8 cellular contexts compared by ENCODE assay signal in genomic region chr1:211323156-211324063, GRCh38. TPM values are rescaled to one million over a fixed set of nuclear protein-coding genes. Genes with fewer than 3 reads are reported as not detected.
DNase-seq lines count a peak whose midpoint lies in the region; ATAC-seq and TF ChIP-seq lines count a peak whose summit lies in the region.

No MANE protein-coding gene starts in this region.

- H3K4me3 ChIP-seq in OCI-LY1 (ENCODE audit: low read depth, low read length, poor library complexity, severe bottlenecking): no peak overlapping the region
- no peak overlapping the region for H3K4me3 ChIP-seq in foreskin fibroblast (ENCODE audit: low read depth in 1 of 2, low read length in 2 of 2)
- no peak overlapping the region for H3K4me3 ChIP-seq in prostate gland

- H3K79me2 ChIP-seq in OCI-LY1 (ENCODE audit: insufficient read depth, low read length): peaks cover 6% of the 10 kb centered on the region; the same call in 1 of the 2 replicates

- peak; percentile 47 for ATAC-seq in GM21515 (IDR thresholded peaks at IDR 0.05; ENCODE audit: unreplicated experiment)

- WGBS in prostate gland: 27% methylated on average over 9 of the region's 9 CpGs

- no peaks in the 10 kb centered on the region for H4K20me1 ChIP-seq in OCI-LY1 (ENCODE audit: insufficient read depth, low read length)

- no peaks in the 10 kb centered on the region for H3K9me2 ChIP-seq in OCI-LY1 (ENCODE audit: low read depth, low read length)

- no peaks in the 10 kb centered on the region for H3F3A ChIP-seq in OCI-LY1 (ENCODE audit: insufficient read depth, low read length)

- no peaks in the 10 kb centered on the region for H3K36me3 ChIP-seq in OCI-LY1 (ENCODE audit: insufficient read depth, low read length)
- no peaks in the 10 kb centered on the region for H3K36me3 ChIP-seq in prostate gland

- DNase-seq in Daoy (ENCODE audit: low read depth): peak; percentile 64
- peak; percentile 75 for DNase-seq in HuH-7 (ENCODE audit: low spot score)
- peak; percentile 67 to 75 for DNase-seq in activated T-cell treated with anti-CD3 and anti-CD28 coated beads, Interleukin-2, amount 50 U/mL, for 48 hours
- peak; percentile 56 to 83 for DNase-seq in foreskin fibroblast
- peak; percentile 54 for DNase-seq in prostate gland (ENCODE audit: low spot score)
- DNase-seq in HPDE6-E6E7 (ENCODE audit: extremely low spot score): no peak

- H3K27ac ChIP-seq in OCI-LY1 (ENCODE audit: low read depth, low read length, poor library complexity, severe bottlenecking) (no peak overlapping the region), prostate gland (no peak overlapping the region)

- no peak overlapping the region for H2AFZ ChIP-seq in OCI-LY1 (ENCODE audit: low read length)

- TF ChIP-seq POLR2A in prostate gland (IDR thresholded peaks at IDR 0.05): no peak

- H3K9me3 ChIP-seq in OCI-LY1 (ENCODE audit: low read length) (no peaks in the 10 kb centered on the region), prostate gland (no peaks in the 10 kb centered on the region)

- H3K4me1 ChIP-seq in OCI-LY1 (ENCODE audit: insufficient read depth, low read length, severe bottlenecking) (peaks cover 23% of the 10 kb centered on the region), prostate gland (replicated peaks) (no peaks in the 10 kb centered on the region)

- no peak overlapping the region for H3K4me2 ChIP-seq in OCI-LY1 (ENCODE audit: low read length)

- no peak overlapping the region for H3K9ac ChIP-seq in OCI-LY1 (ENCODE audit: low read length)

- intact Hi-C loops in prostate gland (cut with DNase I): loop anchor here (10.0 kb wide), 2 partner anchors 191 to 331 kb away; no protein-coding TSS in a partner anchor

- peak; percentile 96 for TF ChIP-seq CTCF in OCI-LY1 (IDR thresholded peaks at IDR 0.05; ENCODE audit: low read length)
- TF ChIP-seq CTCF in foreskin fibroblast (IDR thresholded peaks at IDR 0.05; ENCODE audit: low read depth, low read length): peak; percentile 89
- peak; percentile 40 to 81 (median 68) for TF ChIP-seq CTCF in prostate gland (IDR thresholded peaks at IDR 0.05)

- H3K27me3 ChIP-seq in OCI-LY1 (ENCODE audit: insufficient read depth, low read length) (no peaks in the 10 kb centered on the region), prostate gland (replicated peaks; ENCODE audit: insufficient read depth) (no peaks in the 10 kb centered on the region)

RNA-seq across cellular contexts. Expression of gene TRAF5, which starts 3.2 kb away (rescaled TPM):
- 6.5 and 8.9 TPM in 2 replicates for total RNA-seq in Daoy (2014; rRNA removed; shearing (Covaris generic))
- total RNA-seq in prostate gland: 10 to 100 TPM in 1 of 2 donors, 1 to 10 TPM in 1; 8.0 to 12.6 TPM
